In the genomic region with DNA sequence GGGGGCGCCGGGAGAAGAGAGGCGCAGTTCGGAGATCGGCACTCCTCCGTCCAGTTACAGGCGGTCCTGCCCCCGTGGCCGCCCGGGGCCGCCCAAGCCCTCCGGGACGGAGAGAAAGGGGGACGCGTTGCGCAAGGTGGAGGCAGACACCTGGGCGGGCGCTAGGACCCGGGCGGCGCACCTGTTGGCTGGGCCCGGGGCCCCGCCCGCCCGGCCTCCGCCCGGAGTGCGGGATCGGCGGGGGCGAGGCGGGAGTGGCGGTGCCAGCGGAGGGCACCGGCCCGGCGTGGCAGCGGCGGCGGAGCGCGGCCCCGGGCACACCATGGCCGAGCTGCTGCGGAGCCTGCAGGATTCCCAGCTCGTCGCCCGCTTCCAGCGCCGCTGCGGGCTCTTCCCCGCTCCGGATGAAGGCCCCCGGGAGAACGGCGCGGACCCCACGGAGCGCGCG, we compare ENCODE assay signal across 8 cellular contexts.
DNase-seq lines count a peak whose midpoint lies in the region; ATAC-seq and TF ChIP-seq lines count a peak whose summit lies in the region.

A gene with protein sequence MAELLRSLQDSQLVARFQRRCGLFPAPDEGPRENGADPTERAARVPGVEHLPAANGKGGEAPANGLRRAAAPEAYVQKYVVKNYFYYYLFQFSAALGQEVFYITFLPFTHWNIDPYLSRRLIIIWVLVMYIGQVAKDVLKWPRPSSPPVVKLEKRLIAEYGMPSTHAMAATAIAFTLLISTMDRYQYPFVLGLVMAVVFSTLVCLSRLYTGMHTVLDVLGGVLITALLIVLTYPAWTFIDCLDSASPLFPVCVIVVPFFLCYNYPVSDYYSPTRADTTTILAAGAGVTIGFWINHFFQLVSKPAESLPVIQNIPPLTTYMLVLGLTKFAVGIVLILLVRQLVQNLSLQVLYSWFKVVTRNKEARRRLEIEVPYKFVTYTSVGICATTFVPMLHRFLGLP (plus strand): TSS at position 263 of the 448 bp plus-strand sequence. CDS start 60 bp downstream, at position 323.

- H3K4me1 ChIP-seq in KMS-11 (ENCODE audit: low read depth, poor library complexity, severe bottlenecking) = no peaks in the 10 kb centered on the region

- no peak within 1 kb of the TSS for H3K27ac ChIP-seq in KMS-11

- peaks cover 53% of the 10 kb centered on the region for H3K27me3 Mint-ChIP-seq in activated naive CD8-positive, alpha-beta T cell treated with anti-CD3 and anti-CD28 coated beads, Interleukin-2, amount 50 U/mL, for 24 hours

- peak within 1 kb of the TSS; percentile 93 for H3K27ac Mint-ChIP-seq in activated naive CD8-positive, alpha-beta T cell treated with anti-CD3 and anti-CD28 coated beads, Interleukin-2, amount 50 U/mL, for 24 hours

- POLR2A ChIA-PET in GM10248 (lab: Yijun Ruan, JAX) = no interaction called here

- ATAC-seq in GM21515 (IDR thresholded peaks at IDR 0.05; ENCODE audit: unreplicated experiment) = peak; percentile 35
- peak; percentile 31 for ATAC-seq in activated naive CD8-positive, alpha-beta T cell treated with anti-CD3 and anti-CD28 coated beads, Interleukin-2, amount 50 U/mL, for 24 hours

- H3K9me3 Mint-ChIP-seq in activated naive CD8-positive, alpha-beta T cell treated with anti-CD3 and anti-CD28 coated beads, Interleukin-2, amount 50 U/mL, for 24 hours = peaks cover 2% of the 10 kb centered on the region

- H3K4me1 Mint-ChIP-seq in activated naive CD8-positive, alpha-beta T cell treated with anti-CD3 and anti-CD28 coated beads, Interleukin-2, amount 50 U/mL, for 24 hours = peaks cover 40% of the 10 kb centered on the region

- no peaks in the 10 kb centered on the region for H3K36me3 ChIP-seq in KMS-11 (ENCODE audit: insufficient read depth)

- no peaks in the 10 kb centered on the region for H3K79me2 ChIP-seq in KMS-11 (ENCODE audit: insufficient read depth, low read depth)

- TF ChIP-seq CTCF in GM10248 (IDR thresholded peaks at IDR 0.05; ENCODE audit: control extremely low read depth, extremely low read depth, low read depth, missing control alignments) = no peak
- TF ChIP-seq CTCF in KMS-11 (conservative IDR thresholded peaks at IDR 0.05; ENCODE audit: low read depth, low read length) = no peak

- H2AFZ ChIP-seq in KMS-11 (ENCODE audit: low read depth) = peak within 1 kb of the TSS; percentile 61

- H3K4me3 ChIP-seq in KMS-11 (IDR thresholded peaks at IDR 0.05; ENCODE audit: insufficient read depth, low read depth, low read length) = no peak within 1 kb of the TSS

- peak within 1 kb of the TSS; percentile 86 for H3K4me3 Mint-ChIP-seq in activated naive CD8-positive, alpha-beta T cell treated with anti-CD3 and anti-CD28 coated beads, Interleukin-2, amount 50 U/mL, for 24 hours

- DNase-seq in GM10248 (ENCODE audit: extremely low spot score) (peak; percentile 67), iPS-NIHi7 (ENCODE audit: extremely low spot score) (peak; percentile 73), OCI-M1 (lab: John Stamatoyannopoulos, UW) (no peak), NOMO-1 (lab: John Stamatoyannopoulos, UW; ENCODE audit: unreplicated experiment in 2 of 2) (no peak)
- DNase-seq in activated naive CD8-positive, alpha-beta T cell treated with anti-CD3 and anti-CD28 coated beads, Interleukin-2, amount 50 U/mL, for 24 hours = peak; percentile 8
- DNase-seq in stimulated activated CD4-positive, alpha-beta T cell treated with anti-CD3 and anti-CD28 coated beads, Interleukin-4, amount 100 ng/mL, for 24 hours = peak; percentile 11

- CTCF ChIA-PET in GM10248 (lab: Yijun Ruan, JAX) = no interaction called here

- peak within 1 kb of the TSS; percentile 42 for H3K4me2 ChIP-seq in KMS-11

- peaks cover 4% of the 10 kb centered on the region for H3K36me3 Mint-ChIP-seq in activated naive CD8-positive, alpha-beta T cell treated with anti-CD3 and anti-CD28 coated beads, Interleukin-2, amount 50 U/mL, for 24 hours (ENCODE audit: low read depth)

- H3K27me3 ChIP-seq in KMS-11 (ENCODE audit: insufficient read depth, low read depth) = no peaks in the 10 kb centered on the region

- H3K9ac ChIP-seq in KMS-11 = no peak within 1 kb of the TSS

- H4K20me1 ChIP-seq in KMS-11 (ENCODE audit: insufficient read depth) = no peaks in the 10 kb centered on the region

Comparison
In these comparisons a context has a peak if more than half of its experiments do, and no peak if none do; other contexts are left out.
1. DNase-seq: peak in GM10248 (single experiment), activated naive CD8-positive, alpha-beta T cell treated with anti-CD3 and anti-CD28 coated beads, Interleukin-2, amount 50 U/mL, for 24 hours (single experiment), iPS-NIHi7 (single experiment) and stimulated activated CD4-positive, alpha-beta T cell treated with anti-CD3 and anti-CD28 coated beads, Interleukin-4, amount 100 ng/mL, for 24 hours (single experiment); none in OCI-M1 (single experiment) and NOMO-1 (0 of 2).